Comparison of ENCODE assay signal across 14 cellular contexts in genomic region chr16:513950-514349, GRCh38. TPM values are rescaled to one million over a fixed set of nuclear protein-coding genes. Genes with fewer than 3 reads are reported as not detected.
DNase-seq lines count a peak whose midpoint lies in the region; ATAC-seq and TF ChIP-seq lines count a peak whose summit lies in the region.
"Had no signal": no experiment of that assay in that cellular context is flagged by ENCODE, and none has a peak within 500 bp of the region (broad histone marks: within the 10 kb centered on the region; RNA-seq: fewer than 3 reads in every experiment).

No MANE protein-coding gene starts in this region.

- H3K36me3 ChIP-seq in neural progenitor cell = no peaks in the 10 kb centered on the region

- H3K4me1 Mint-ChIP-seq in T-helper 17 cell (no peaks in the 10 kb centered on the region), neural progenitor cell (no peaks in the 10 kb centered on the region)
- H3K4me1 Mint-ChIP-seq: CD4-positive, CD25-positive, alpha-beta regulatory T cell had no signal

- H3K9me3 Mint-ChIP-seq in activated naive CD4-positive, alpha-beta T cell treated with anti-CD3 and anti-CD28 coated beads, Interleukin-2, amount 50 U/mL, for 72 hours = no peaks in the 10 kb centered on the region
- H3K9me3 Mint-ChIP-seq in neural progenitor cell = no peaks in the 10 kb centered on the region
- H3K9me3 Mint-ChIP-seq: CD4-positive, CD25-positive, alpha-beta regulatory T cell; HFFc6 had no signal

- H3K79me2 ChIP-seq in neural progenitor cell (ENCODE audit: low read depth) = no peaks in the 10 kb centered on the region

- no peaks in the 10 kb centered on the region for H3K27me3 ChIP-seq in neural progenitor cell

- H3K9ac ChIP-seq in neural progenitor cell = no peak overlapping the region

- H3K4me3 Mint-ChIP-seq in T-helper 17 cell = no peak overlapping the region
- peak overlapping the region; percentile 38 for H3K4me3 Mint-ChIP-seq in neural progenitor cell
- H3K4me3 Mint-ChIP-seq: CD4-positive, CD25-positive, alpha-beta regulatory T cell; HFFc6 had no signal

- H3K4me3 ChIP-seq in neural progenitor cell = no peak overlapping the region

- no peaks in the 10 kb centered on the region for H3F3A ChIP-seq in neural progenitor cell (ENCODE audit: low read depth)

- no peak overlapping the region for H3K4me2 ChIP-seq in neural progenitor cell

- H3K27me3 Mint-ChIP-seq in T-helper 17 cell = no peaks in the 10 kb centered on the region
- H3K27me3 Mint-ChIP-seq in neural progenitor cell (ENCODE audit: insufficient read depth, low read depth) = no peaks in the 10 kb centered on the region
- H3K27me3 Mint-ChIP-seq: CD4-positive, CD25-positive, alpha-beta regulatory T cell had no signal

- ATAC-seq in activated naive CD4-positive, alpha-beta T cell treated with anti-CD3 and anti-CD28 coated beads, Interleukin-2, amount 50 U/mL, for 72 hours = no peak
- no peak for ATAC-seq in T-helper 17 cell

- no peaks in the 10 kb centered on the region for H3K36me3 Mint-ChIP-seq in activated naive CD4-positive, alpha-beta T cell treated with anti-CD3 and anti-CD28 coated beads, Interleukin-2, amount 50 U/mL, for 72 hours
- H3K36me3 Mint-ChIP-seq in T-helper 17 cell (ENCODE audit: low read depth) = no peaks in the 10 kb centered on the region
- peaks cover 6% of the 10 kb centered on the region for H3K36me3 Mint-ChIP-seq in neural progenitor cell

- no peak overlapping the region for H2AFZ ChIP-seq in neural progenitor cell (replicated peaks)

- H3K27ac ChIP-seq in neural progenitor cell = no peak overlapping the region

- H3K27ac Mint-ChIP-seq in activated naive CD4-positive, alpha-beta T cell treated with anti-CD3 and anti-CD28 coated beads, Interleukin-2, amount 50 U/mL, for 72 hours = peak overlapping the region; percentile 67 to 85
- H3K27ac Mint-ChIP-seq in T-helper 17 cell (peak overlapping the region; percentile 41), neural progenitor cell (no peak overlapping the region)
- H3K27ac Mint-ChIP-seq: HFFc6 had no signal

- no peak for TF ChIP-seq CTCF in neural progenitor cell (IDR thresholded peaks at IDR 0.05)

- no peak for DNase-seq in activated naive CD4-positive, alpha-beta T cell treated with anti-CD3 and anti-CD28 coated beads, Interleukin-2, amount 50 U/mL, for 72 hours (ENCODE audit: low spot score in 2 of 2)
- no peak for DNase-seq in activated naive CD4-positive, alpha-beta T cell treated with anti-CD3 and anti-CD28 coated beads, Interleukin-2, amount 50 U/mL, for 16 hours
- DNase-seq in T-helper 17 cell (no peak), neural progenitor cell (ENCODE audit: low spot score) (no peak), RPMI8226 (no peak), putamen (ENCODE audit: low spot score) (no peak), NCI-H2029 treated with DMSO at 0.1 percent for 48 hours (lab: John Stamatoyannopoulos, UW) (no peak)
- DNase-seq: CD4-positive, CD25-positive, alpha-beta regulatory T cell; DMS53; GF-D8; HCEC 1CT; HFFc6 had no signal

- no peaks in the 10 kb centered on the region for H4K20me1 ChIP-seq in neural progenitor cell (ENCODE audit: low read depth)

- H3K9me3 ChIP-seq in T-helper 17 cell (ENCODE audit: control insufficient read depth, low read length, poor library complexity, severe bottlenecking) (no peaks in the 10 kb centered on the region), neural progenitor cell (ENCODE audit: low read depth) (no peaks in the 10 kb centered on the region)

- H3K4me1 ChIP-seq in neural progenitor cell = no peaks in the 10 kb centered on the region

RNA-seq across cellular contexts. Expression of gene CAPN15, which starts 13.6 kb away (rescaled TPM):
- 10 to 100 TPM; 55.5 to 76.5 TPM for total RNA-seq in activated naive CD4-positive, alpha-beta T cell treated with anti-CD3 and anti-CD28 coated beads, Interleukin-2, amount 50 U/mL, for 72 hours
- 10 to 100 TPM; 63.9 to 71.0 TPM for total RNA-seq in T-helper 17 cell
- 6.8 and 41.0 TPM in 2 replicates for total RNA-seq in neural progenitor cell (ENCODE audit: low replicate concordance)

RNA-seq across cellular contexts. Expression of gene PRR35, which starts 46.2 kb away (rescaled TPM):
- total RNA-seq in activated naive CD4-positive, alpha-beta T cell treated with anti-CD3 and anti-CD28 coated beads, Interleukin-2, amount 50 U/mL, for 72 hours = not detected
- not detected for total RNA-seq in T-helper 17 cell
- total RNA-seq in neural progenitor cell (ENCODE audit: low replicate concordance) = not detected in 2 replicates
- total RNA-seq: A673; CD4-positive, CD25-positive, alpha-beta regulatory T cell; H4; HFFc6 had no signal

RNA-seq across cellular contexts. Expression of gene NHLRC4, which starts 52.9 kb away (rescaled TPM):
- total RNA-seq in activated naive CD4-positive, alpha-beta T cell treated with anti-CD3 and anti-CD28 coated beads, Interleukin-2, amount 50 U/mL, for 72 hours = 1 to 10 TPM in 1 of 2 donors, under 1 TPM in 1; 0.59 to 1.8 TPM
- total RNA-seq in T-helper 17 cell = 1 to 10 TPM in 1 of 2 donors, under 1 TPM in 1; 0.86 to 1.4 TPM
- total RNA-seq in neural progenitor cell (ENCODE audit: low replicate concordance) = 0.28 TPM in 1 of 2 replicates, not detected in the other

RNA-seq across cellular contexts. Expression of gene PIGQ, which starts 55.8 kb away (rescaled TPM):
- total RNA-seq in activated naive CD4-positive, alpha-beta T cell treated with anti-CD3 and anti-CD28 coated beads, Interleukin-2, amount 50 U/mL, for 72 hours = 10 to 100 TPM; 21.9 to 24.2 TPM
- 10 to 100 TPM; 25.6 to 32.4 TPM for total RNA-seq in T-helper 17 cell
- total RNA-seq in neural progenitor cell (ENCODE audit: low replicate concordance) = 16.1 and 60.7 TPM in 2 replicates
